Comparison of ENCODE assay signal across 18 cellular contexts in genomic region chr12:2238111-2238510, GRCh38.
A peak's percentile ranks its signal among the peaks of the same experiment; 100 is the strongest.
DNase-seq lines count a peak whose midpoint lies in the region; ATAC-seq and TF ChIP-seq lines count a peak whose summit lies in the region.
"Had no signal": no experiment of that assay in that cellular context is flagged by ENCODE, and none has a peak within 500 bp of the region (broad histone marks: within the 10 kb centered on the region; RNA-seq: fewer than 3 reads in every experiment).

No MANE protein-coding gene starts in this region.

- TF ChIP-seq CTCF in esophagus muscularis mucosa (IDR thresholded peaks at IDR 0.05) (no peak), left ventricle myocardium inferior (IDR thresholded peaks at IDR 0.05; ENCODE audit: borderline replicate concordance) (no peak), psoas muscle (IDR thresholded peaks at IDR 0.05) (no peak), transverse colon (IDR thresholded peaks at IDR 0.05) (no peak)

- H3K4me3 ChIP-seq in esophagus muscularis mucosa (no peak overlapping the region), left ventricle myocardium inferior (peak overlapping the region; percentile 43), psoas muscle (no peak overlapping the region), transverse colon (no peak overlapping the region)
- H3K4me3 ChIP-seq: BLaER1, K562 had no signal

- no peak overlapping the region for H3K4me3 Mint-ChIP-seq in activated CD8-positive, alpha-beta T cell treated with anti-CD3 and anti-CD28 coated beads, Interleukin-2, amount 10 ng/mL, durations not matched to agents 7 days and 5 days
- H3K4me3 Mint-ChIP-seq: CD4-positive, alpha-beta memory T cell had no signal

- no peak for TF ChIP-seq EP300 in esophagus muscularis mucosa (IDR thresholded peaks at IDR 0.05)
- no peak for TF ChIP-seq EP300 in transverse colon (IDR thresholded peaks at IDR 0.05; ENCODE audit: low read depth)

- H3K4me1 ChIP-seq in esophagus muscularis mucosa (peaks cover 67 to 94% (median 74%) of the 10 kb centered on the region in 4 donors), left ventricle myocardium inferior (peaks cover 99% of the 10 kb centered on the region), psoas muscle (no peaks in the 10 kb centered on the region), transverse colon (no peaks in the 10 kb centered on the region)

- H3K36me3 Mint-ChIP-seq in activated CD8-positive, alpha-beta T cell treated with anti-CD3 and anti-CD28 coated beads, Interleukin-2, amount 10 ng/mL, durations not matched to agents 7 days and 5 days (ENCODE audit: low read depth), result no peaks in the 10 kb centered on the region
- H3K36me3 Mint-ChIP-seq: CD4-positive, alpha-beta memory T cell had no signal

- 49% methylated on average over 4 of the region's 4 CpGs for WGBS in esophagus muscularis mucosa
- whole genome bisulfite sequencing in psoas muscle, 3 donors, result 55 to 73% (median 69%) methylated on average over 4 of the region's 4 CpGs
- WGBS in transverse colon (ENCODE audit: low coverage in 1 of 2), 2 donors, result 66% methylated on average over 3 to 4 of the region's 4 CpGs

- POLR2A ChIA-PET in activated CD8-positive, alpha-beta T cell treated with anti-CD3 and anti-CD28 coated beads, Interleukin-2, amount 10 ng/mL, durations not matched to agents 7 days and 5 days (lab: Charles Lee), result no interaction called here

- H3K9me3 Mint-ChIP-seq in activated CD8-positive, alpha-beta T cell treated with anti-CD3 and anti-CD28 coated beads, Interleukin-2, amount 10 ng/mL, durations not matched to agents 7 days and 5 days (ENCODE audit: insufficient read depth), result no peaks in the 10 kb centered on the region

- TF ChIP-seq POLR2A in esophagus muscularis mucosa (IDR thresholded peaks at IDR 0.05; ENCODE audit: low read depth) (no peak), transverse colon (IDR thresholded peaks at IDR 0.05) (no peak)

- H3K36me3 ChIP-seq in esophagus muscularis mucosa, result no peaks in the 10 kb centered on the region
- no peaks in the 10 kb centered on the region for H3K36me3 ChIP-seq in left ventricle myocardium inferior
- no peaks in the 10 kb centered on the region for H3K36me3 ChIP-seq in psoas muscle (ENCODE audit: insufficient read depth in 1 of 2, low read depth in 1 of 2)
- no peaks in the 10 kb centered on the region for H3K36me3 ChIP-seq in transverse colon
- H3K36me3 ChIP-seq: BLaER1 had no signal

- H3K9me3 ChIP-seq in esophagus muscularis mucosa, result no peaks in the 10 kb centered on the region
- H3K9me3 ChIP-seq in left ventricle myocardium inferior (replicated peaks), result no peaks in the 10 kb centered on the region
- H3K9me3 ChIP-seq in psoas muscle, result no peaks in the 10 kb centered on the region
- no peaks in the 10 kb centered on the region for H3K9me3 ChIP-seq in transverse colon
- H3K9me3 ChIP-seq: BLaER1 had no signal

- in situ Hi-C loops in transverse colon (cut with MboI; ENCODE audit: low pct_ligation_motif_present in 1 of 4, low pct_unique_long_range_greater_than_20kb in 1 of 4, low sequenced_read_pairs in 3 of 4), result no loop called here

- intact Hi-C loops in esophagus muscularis mucosa (cut with DNase I) (no loop called here), left ventricle myocardium inferior (cut with micrococcal nuclease) (no loop called here), psoas muscle (cut with DNase I) (no loop called here), transverse colon (cut with DNase I; ENCODE audit: low total_unique reads) (no loop called here)

- no peak overlapping the region for H3K27ac Mint-ChIP-seq in activated CD8-positive, alpha-beta T cell treated with anti-CD3 and anti-CD28 coated beads, Interleukin-2, amount 10 ng/mL, durations not matched to agents 7 days and 5 days
- H3K27ac Mint-ChIP-seq: CD4-positive, alpha-beta memory T cell had no signal

- ATAC-seq in psoas muscle (no peak), GM18868 (IDR thresholded peaks at IDR 0.05; ENCODE audit: unreplicated experiment) (no peak)
- no peak for ATAC-seq in activated CD8-positive, alpha-beta T cell treated with anti-CD3 and anti-CD28 coated beads, Interleukin-2, amount 10 ng/mL, durations not matched to agents 7 days and 5 days
- ATAC-seq: K562, Panc1 had no signal

- peaks cover 2% of the 10 kb centered on the region for H3K27me3 Mint-ChIP-seq in activated CD8-positive, alpha-beta T cell treated with anti-CD3 and anti-CD28 coated beads, Interleukin-2, amount 10 ng/mL, durations not matched to agents 7 days and 5 days (ENCODE audit: low read depth)

- no peaks in the 10 kb centered on the region for H3K27me3 ChIP-seq in esophagus muscularis mucosa
- no peaks in the 10 kb centered on the region for H3K27me3 ChIP-seq in left ventricle myocardium inferior (ENCODE audit: low read depth)
- H3K27me3 ChIP-seq in psoas muscle (ENCODE audit: insufficient read depth in 3 of 3, low read length in 2 of 3), result peaks cover 0 to 43% (median 5%) of the 10 kb centered on the region in 3 donors
- H3K27me3 ChIP-seq in transverse colon, result no peaks in the 10 kb centered on the region
- H3K27me3 ChIP-seq: BLaER1 had no signal

- H3K4me1 Mint-ChIP-seq in activated CD8-positive, alpha-beta T cell treated with anti-CD3 and anti-CD28 coated beads, Interleukin-2, amount 10 ng/mL, durations not matched to agents 7 days and 5 days (ENCODE audit: low read depth), result no peaks in the 10 kb centered on the region
- H3K4me1 Mint-ChIP-seq: CD4-positive, alpha-beta memory T cell had no signal

- DNase-seq in esophagus muscularis mucosa (ENCODE audit: extremely low spot score) (no peak), left ventricle myocardium inferior (no peak), psoas muscle (no peak), transverse colon (no peak)
- no peak for DNase-seq in effector CD4-positive, alpha-beta T cell
- DNase-seq in activated CD8-positive, alpha-beta T cell treated with anti-CD3 and anti-CD28 coated beads, Interleukin-2, amount 10 ng/mL, durations not matched to agents 7 days and 5 days, result no peak
- no peak for DNase-seq in activated CD4-positive, alpha-beta T cell treated with anti-CD3 and anti-CD28 coated beads, Interleukin-2, amount 50 U/mL, for 48 hours
- DNase-seq: CD4-positive, alpha-beta memory T cell; H7; NCI-H1105; NCI-H1694; NCI-H2081 treated with DMSO at 0.1 percent for 48 hours; NCI-H446 treated with DMSO at 0.1 percent for 48 hours; NCI-H69 had no signal

- H3K27ac ChIP-seq in esophagus muscularis mucosa (replicated peaks in 1 of 4), result peak overlapping the region; percentile 72 to 86 (median 78)
- H3K27ac ChIP-seq in left ventricle myocardium inferior (replicated peaks), result peak overlapping the region; percentile 89
- H3K27ac ChIP-seq in psoas muscle, result peak overlapping the region; percentile 50
- H3K27ac ChIP-seq in transverse colon, result peak overlapping the region; percentile 4 to 62 (median 30)
- H3K27ac ChIP-seq: BLaER1 had no signal

- CTCF ChIA-PET in activated CD8-positive, alpha-beta T cell treated with anti-CD3 and anti-CD28 coated beads, Interleukin-2, amount 10 ng/mL, durations not matched to agents 7 days and 5 days (lab: Charles Lee), result no interaction called here

Comparison
In these comparisons a context has a peak if more than half of its experiments do, and no peak if none do; other contexts are left out.
1. H3K27ac ChIP-seq: peak in every context shown above with its lines; median percentile 89 in left ventricle myocardium inferior; 78 in esophagus muscularis mucosa; 50 in psoas muscle; 30 in transverse colon.